ENCODE assay signal across 1 cellular context in genomic region chr1:192554904-192555303, GRCh38.
A peak's percentile ranks its signal among the peaks of the same experiment; 100 is the strongest.
TF ChIP-seq lines count a peak whose summit lies in the region.

No MANE protein-coding gene starts in this region.

TF ChIP-seq in GM12878, 131 proteins besides CTCF, POLR2A, EP300 and RAD21 (continued from another document):
- TF ChIP-seq BCL3 (IDR thresholded peaks at IDR 0.05; ENCODE audit: borderline replicate concordance, insufficient read depth, low read depth, low read length, poor library complexity, severe bottlenecking) (no peak), CREM (IDR thresholded peaks at IDR 0.05; ENCODE audit: low read depth) (0 out of 2 replicates have a peak, but pooled peaks have one; percentile 34)
